11 cellular contexts compared by ENCODE assay signal in the genomic region with DNA sequence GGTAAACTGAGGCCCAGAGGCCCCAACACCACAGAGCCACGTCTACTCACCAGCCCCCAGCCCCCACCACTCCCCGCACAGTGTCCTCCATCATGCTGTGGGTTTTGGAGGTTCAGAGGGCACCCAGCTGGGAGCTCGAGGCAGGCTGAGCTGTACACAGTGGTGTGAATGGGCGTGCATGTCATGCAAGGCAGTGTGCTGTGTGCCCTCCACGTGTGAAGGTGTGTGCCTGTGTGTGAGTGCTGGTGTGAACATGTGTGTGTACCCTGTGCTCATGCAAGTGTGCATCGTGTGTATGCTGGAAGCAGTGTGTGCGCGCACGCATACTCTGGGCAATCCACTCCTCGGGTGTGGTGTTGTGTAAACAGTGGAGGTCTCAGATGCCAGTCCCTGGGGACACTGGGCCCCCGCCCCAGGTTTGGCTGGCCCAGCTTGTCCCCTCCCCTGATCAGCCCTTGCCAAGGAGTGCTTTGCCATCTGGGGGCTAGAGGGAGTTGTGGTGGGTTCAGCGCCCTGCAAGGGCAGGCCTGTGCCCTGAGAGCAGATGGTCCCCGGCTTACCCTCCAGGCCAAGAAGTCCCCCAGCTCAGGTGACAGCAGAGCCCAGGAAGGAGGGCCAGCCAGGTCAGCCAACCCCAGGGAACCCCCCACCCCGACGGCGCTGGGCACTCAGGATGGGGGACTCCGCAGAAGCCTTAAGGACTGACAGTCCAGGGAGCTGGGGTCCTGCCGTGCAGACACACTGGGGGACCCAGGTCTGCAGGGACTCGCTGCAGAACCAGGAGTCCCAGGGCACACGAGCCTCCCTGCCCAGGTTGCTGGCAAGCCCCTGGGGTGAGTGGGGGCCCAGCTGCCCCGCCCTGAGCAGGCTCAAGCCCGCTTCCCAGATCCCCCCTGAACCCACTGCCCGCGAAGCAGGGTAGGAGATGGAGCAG. TPM values are rescaled to one million over a fixed set of nuclear protein-coding genes. Genes with fewer than 3 reads are reported as not detected.
DNase-seq lines count a peak whose midpoint lies in the region; ATAC-seq, FAIRE-seq and TF ChIP-seq lines count a peak whose summit lies in the region.
"Had no signal": no experiment of that assay in that cellular context is flagged by ENCODE, and none has a peak within 500 bp of the region (broad histone marks: within the 10 kb centered on the region; RNA-seq: fewer than 3 reads in every experiment).

No MANE protein-coding gene starts in this region.

- no peaks in the 10 kb centered on the region for H3K9me3 Mint-ChIP-seq in activated naive CD8-positive, alpha-beta T cell (ENCODE audit: low read depth)
- H3K9me3 Mint-ChIP-seq in activated naive CD8-positive, alpha-beta T cell treated with anti-CD3 and anti-CD28 coated beads, Interleukin-2, amount 50 U/mL, for 24 hours, result no peaks in the 10 kb centered on the region
- no peaks in the 10 kb centered on the region for H3K9me3 Mint-ChIP-seq in T-cell

- no peaks in the 10 kb centered on the region for H3K36me3 Mint-ChIP-seq in activated naive CD8-positive, alpha-beta T cell
- no peaks in the 10 kb centered on the region for H3K36me3 Mint-ChIP-seq in activated naive CD8-positive, alpha-beta T cell treated with anti-CD3 and anti-CD28 coated beads, Interleukin-2, amount 50 U/mL, for 24 hours (ENCODE audit: low read depth)
- H3K36me3 Mint-ChIP-seq in T-cell, result no peaks in the 10 kb centered on the region

- ATAC-seq in activated naive CD8-positive, alpha-beta T cell treated with anti-CD3 and anti-CD28 coated beads, Interleukin-2, amount 50 U/mL, for 24 hours, result no peak
- ATAC-seq in T-cell (replicated peaks in 1 of 4), result no peak

- H3K4me1 ChIP-seq in kidney (ENCODE audit: control insufficient read depth in 1 of 2, insufficient read depth in 1 of 2, low read depth in 1 of 2, low read length in 2 of 2) (peaks cover 8 to 43% of the 10 kb centered on the region in 2 donors), tibial artery (peaks cover 15 to 75% (median 61%) of the 10 kb centered on the region in 4 donors), thyroid gland (peaks cover 35 to 58% of the 10 kb centered on the region in 2 donors)
- H3K4me1 ChIP-seq: BE2C had no signal

- H3K27me3 ChIP-seq in tibial artery (no peaks in the 10 kb centered on the region), thyroid gland (no peaks in the 10 kb centered on the region)

- H3K4me3 ChIP-seq in kidney (ENCODE audit: low read length in 2 of 2) (no peak overlapping the region), tibial artery (no peak overlapping the region), thyroid gland (replicated peaks in 1 of 3) (no peak overlapping the region)

- H3K9me3 ChIP-seq in kidney (ENCODE audit: control insufficient read depth in 1 of 2, low read length in 2 of 2) (no peaks in the 10 kb centered on the region), tibial artery (no peaks in the 10 kb centered on the region), thyroid gland (no peaks in the 10 kb centered on the region)
- H3K9me3 ChIP-seq: BE2C had no signal

- no peak overlapping the region for H3K27ac Mint-ChIP-seq in activated naive CD8-positive, alpha-beta T cell
- no peak overlapping the region for H3K27ac Mint-ChIP-seq in activated naive CD8-positive, alpha-beta T cell treated with anti-CD3 and anti-CD28 coated beads, Interleukin-2, amount 50 U/mL, for 24 hours
- H3K27ac Mint-ChIP-seq in T-cell, result no peak overlapping the region

- intact Hi-C loops in kidney (cut with DNase I) (no loop called here), tibial artery (cut with DNase I; ENCODE audit: low total_unique reads) (loop anchor here (5.0 kb wide), 1 partner anchor 263 kb away; no protein-coding TSS in a partner anchor), thyroid gland (cut with DNase I) (loop anchor here (5.0 kb wide), 1 partner anchor 112 kb away; a partner anchor contains a TSS)

- no peaks in the 10 kb centered on the region for H3K27me3 Mint-ChIP-seq in activated naive CD8-positive, alpha-beta T cell
- H3K27me3 Mint-ChIP-seq in activated naive CD8-positive, alpha-beta T cell treated with anti-CD3 and anti-CD28 coated beads, Interleukin-2, amount 50 U/mL, for 24 hours, result peaks cover 3% of the 10 kb centered on the region
- H3K27me3 Mint-ChIP-seq in T-cell, result peaks cover 1 to 2% of the 10 kb centered on the region in 2 donors

- POLR2A ChIA-PET in T-cell (lab: Charles Lee), result no interaction called here

- TF ChIP-seq CTCF in kidney (IDR thresholded peaks at IDR 0.05; ENCODE audit: borderline replicate concordance, extremely low read depth, insufficient read depth) (no peak), tibial artery (IDR thresholded peaks at IDR 0.05) (no peak), thyroid gland (IDR thresholded peaks at IDR 0.05) (no peak)

- no peak for TF ChIP-seq POLR2A in thyroid gland (IDR thresholded peaks at IDR 0.05)

- no peak for FAIRE-seq in kidney (lab: Jason Lieb, UNC)

- no peak overlapping the region for H3K9ac ChIP-seq in kidney (ENCODE audit: low read length in 2 of 2)

- H3K36me3 ChIP-seq in kidney (ENCODE audit: control insufficient read depth in 1 of 2, insufficient read depth in 2 of 2, low read length in 2 of 2), result no peaks in the 10 kb centered on the region
- H3K36me3 ChIP-seq in tibial artery, result no peaks in the 10 kb centered on the region
- H3K36me3 ChIP-seq in thyroid gland, result no peaks in the 10 kb centered on the region
- H3K36me3 ChIP-seq: BE2C had no signal

- H3K27ac ChIP-seq in kidney (ENCODE audit: low read depth in 2 of 2, low read length in 2 of 2) (no peak overlapping the region), tibial artery (peak overlapping the region; percentile 74 to 98), thyroid gland (no peak overlapping the region)

- peak overlapping the region; percentile 63 for H3K4me3 Mint-ChIP-seq in activated naive CD8-positive, alpha-beta T cell
- no peak overlapping the region for H3K4me3 Mint-ChIP-seq in activated naive CD8-positive, alpha-beta T cell treated with anti-CD3 and anti-CD28 coated beads, Interleukin-2, amount 50 U/mL, for 24 hours
- H3K4me3 Mint-ChIP-seq in T-cell, result peak overlapping the region in 2 of 3 donors; percentile 61 to 70

- peaks cover 17% of the 10 kb centered on the region for H3K4me1 Mint-ChIP-seq in activated naive CD8-positive, alpha-beta T cell (ENCODE audit: low read depth)
- H3K4me1 Mint-ChIP-seq in activated naive CD8-positive, alpha-beta T cell treated with anti-CD3 and anti-CD28 coated beads, Interleukin-2, amount 50 U/mL, for 24 hours, result peaks cover 25% of the 10 kb centered on the region
- H3K4me1 Mint-ChIP-seq in T-cell, result peaks cover 16 to 23% (median 17%) of the 10 kb centered on the region in 3 donors

- DNase-seq in activated naive CD8-positive, alpha-beta T cell treated with anti-CD3 and anti-CD28 coated beads, Interleukin-2, amount 50 U/mL, for 24 hours, result no peak
- DNase-seq in T-cell (no peak), kidney (peak; percentile 77), tibial artery (peak in 1 of 2 donors; percentile 68), thyroid gland (no peak), T1000 (lab: John Stamatoyannopoulos, UW) (no peak)
- DNase-seq in NK-92 treated with Interleukin-12 subunit alpha and Interleukin-12 subunit beta, amount 100 ng/mL, for 24 hours (lab: John Stamatoyannopoulos, UW), result no peak
- DNase-seq: BE2C; KBM-7; stimulated activated CD4-positive, alpha-beta T cell treated with anti-CD3 and anti-CD28 coated beads, Interleukin-4, amount 100 ng/mL, for 24 hours had no signal

- CTCF ChIA-PET in T-cell (lab: Charles Lee), result interaction anchor here in 1 of 2 donors (1.9 kb wide), 1 partner anchor 23 kb away, joined by 6 read pairs; a partner anchor contains a TSS

- WGBS in thyroid gland, 2 donors, result 92 to 94% methylated on average over 10 to 16 of the region's 24 CpGs

RNA-seq across cellular contexts. Expression of a gene that starts 23.8 kb away (rescaled TPM):
- 10 to 100 TPM; 47.0 to 58.0 (median 49.7) TPM for total RNA-seq in T-cell
- total RNA-seq in kidney, result 4.2 TPM
- 0.17 TPM for polyA plus RNA-seq in kidney (ENCODE audit: insufficient read depth, low read depth, low replicate concordance)
- total RNA-seq in thyroid gland, result 1 to 10 TPM; 1.0 to 4.6 (median 2.1) TPM

Comparison
In these comparisons a context has a peak if more than half of its experiments do, and no peak if none do; other contexts are left out.
1. H3K27ac ChIP-seq: peak in tibial artery (2 of 2); none in kidney (0 of 2) and thyroid gland (0 of 3).